1 cellular context compared by ENCODE assay signal in the genomic region with DNA sequence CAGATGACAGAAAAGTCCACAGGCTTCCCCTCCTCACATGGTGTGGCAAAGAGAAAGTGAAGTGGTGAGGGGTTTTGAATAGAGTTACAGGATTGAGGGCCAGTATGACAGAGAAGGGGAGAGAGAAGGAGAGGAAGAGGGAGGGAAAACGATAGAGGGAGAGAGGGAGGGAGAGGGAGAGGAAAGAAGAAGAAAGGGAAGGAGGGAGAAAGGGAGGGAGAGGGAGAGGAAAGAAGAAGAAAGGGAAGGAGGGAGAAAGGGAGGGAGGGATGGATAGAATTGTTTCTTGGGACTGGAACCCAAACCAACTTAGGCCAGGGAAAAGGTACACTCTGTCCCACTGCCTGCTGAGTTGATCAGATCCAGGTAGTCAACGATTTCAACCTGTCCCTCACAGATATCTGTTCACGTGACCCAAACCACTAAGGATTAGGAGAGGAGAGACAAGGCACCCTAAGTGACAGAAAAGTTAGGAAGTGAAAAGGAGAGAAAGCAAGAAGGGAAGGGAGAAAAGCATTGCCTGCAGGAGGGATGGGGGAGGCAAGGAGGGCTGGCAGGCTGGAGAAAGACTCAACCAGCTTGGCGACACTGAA.
TF ChIP-seq lines count a peak whose summit lies in the region.

No MANE protein-coding gene starts in this region.

TF ChIP-seq in H1, 55 proteins besides CTCF, POLR2A, EP300 and RAD21:
- peak; percentile 99 for TF ChIP-seq POLR2AphosphoS5 (IDR thresholded peaks at IDR 0.05; ENCODE audit: low read depth, low read length)
- TF ChIP-seq CTBP2 (IDR thresholded peaks at IDR 0.05; ENCODE audit: borderline replicate concordance, insufficient read depth, insufficient read length, low read length): no peak
- TF ChIP-seq BACH1 (IDR thresholded peaks at IDR 0.05; ENCODE audit: low read length): no peak
- no peak for TF ChIP-seq TBP (IDR thresholded peaks at IDR 0.05; ENCODE audit: low read depth, low read length)
- no peak for TF ChIP-seq RBBP5 (IDR thresholded peaks at IDR 0.05; ENCODE audit: borderline replicate concordance, low read depth, low read length)
- no peak; the same call in 1 of the 2 replicates for TF ChIP-seq CHD1 (IDR thresholded peaks at IDR 0.05; ENCODE audit: low read depth, low read length)
- peak; percentile 90 for TF ChIP-seq TAF7 (optimal IDR thresholded peaks at IDR 0.05; ENCODE audit: borderline replicate concordance, low read depth, low read length)
- no peak for TF ChIP-seq BCL11A (IDR thresholded peaks at IDR 0.05; ENCODE audit: low read depth in 2 of 2, low read length in 2 of 2)
- TF ChIP-seq JUND (IDR thresholded peaks at IDR 0.05; ENCODE audit: low read length): no peak
